ENCODE assay signal across 27 cellular contexts in the genomic region with DNA sequence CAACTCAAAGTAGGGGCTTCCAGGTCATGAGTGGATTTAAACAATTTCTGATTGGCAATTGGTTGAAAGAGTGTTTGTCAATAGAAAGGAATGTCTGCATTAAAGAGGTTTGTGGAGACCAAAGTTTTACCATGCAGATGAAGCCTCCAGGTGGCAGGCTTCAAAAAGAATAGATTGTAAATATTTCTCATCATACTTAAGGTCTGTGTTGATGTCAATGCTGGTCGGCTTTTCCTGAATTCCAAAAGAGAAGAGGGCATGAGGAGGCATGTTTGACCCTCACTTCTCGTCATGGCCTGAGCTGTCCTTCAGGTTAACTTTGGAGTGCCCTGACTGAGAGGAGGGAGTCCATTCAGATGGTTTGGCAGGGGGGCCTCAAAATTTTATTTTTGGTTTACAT.
"Had no signal": no experiment of that assay in that cellular context is flagged by ENCODE, and none has a peak within 500 bp of the region (broad histone marks: within the 10 kb centered on the region; RNA-seq: fewer than 3 reads in every experiment).

No MANE protein-coding gene starts in this region.

- H3K9me3 ChIP-seq: ascending aorta, esophagus squamous epithelium, ovary, sigmoid colon, thoracic aorta, uterus had no signal

- H3K36me3 ChIP-seq: ascending aorta, esophagus squamous epithelium, ovary, sigmoid colon, thoracic aorta, uterus had no signal

- DNase-seq: activated CD4-positive, alpha-beta T cell treated with anti-CD3 and anti-CD28 coated beads for 36 hours; activated CD4-positive, alpha-beta T cell treated with anti-CD3 and anti-CD28 coated beads, Interleukin-2, amount 50 U/mL, for 48 hours; activated CD4-positive, CD25-positive, alpha-beta regulatory T cell; activated CD8-positive, alpha-beta memory T cell treated with anti-CD3 and anti-CD28 coated beads for 24 hours; activated CD8-positive, alpha-beta memory T cell treated with anti-CD3 and anti-CD28 coated beads, Interleukin-2, amount 50 U/mL, for 48 hours; activated gamma-delta T cell; activated naive CD4-positive, alpha-beta T cell treated with anti-CD3 and anti-CD28 coated beads, Interleukin-2, amount 10 ng/mL, durations not matched to agents 7 days and 5 days; activated naive CD8-positive, alpha-beta T cell treated with anti-CD3 and anti-CD28 coated beads, Interleukin-2, amount 10 ng/mL, durations not matched to agents 7 days and 5 days; activated T-cell treated with anti-CD3 and anti-CD28 coated beads, Interleukin-2, amount 50 U/mL, for 24 hours; central memory CD4-positive, alpha-beta T cell; dermis blood vessel endothelial cell; effector CD4-positive, alpha-beta T cell; esophagus squamous epithelium; glutamatergic neuron; islet precursor cell; left colon; midbrain; naive thymus-derived CD4-positive, alpha-beta T cell; ovary; sigmoid colon; small intestine; stimulated activated CD4-positive, alpha-beta T cell treated with anti-CD3 and anti-CD28 coated beads, Interleukin-4, amount 100 ng/mL, for 24 hours; T-helper 1 cell; uterus had no signal

- H3K27ac ChIP-seq: ascending aorta, epithelial cell of prostate, esophagus squamous epithelium, ovary, sigmoid colon, thoracic aorta, uterus had no signal

- H3K4me3 ChIP-seq: ascending aorta, esophagus squamous epithelium, ovary, sigmoid colon, thoracic aorta, uterus had no signal

- H3K4me1 ChIP-seq: ascending aorta, esophagus squamous epithelium, sigmoid colon, uterus had no signal

- H3K27me3 ChIP-seq: ascending aorta, esophagus squamous epithelium, ovary, sigmoid colon, uterus had no signal
